ENCODE assay signal across 1 cellular context in the genomic region with DNA sequence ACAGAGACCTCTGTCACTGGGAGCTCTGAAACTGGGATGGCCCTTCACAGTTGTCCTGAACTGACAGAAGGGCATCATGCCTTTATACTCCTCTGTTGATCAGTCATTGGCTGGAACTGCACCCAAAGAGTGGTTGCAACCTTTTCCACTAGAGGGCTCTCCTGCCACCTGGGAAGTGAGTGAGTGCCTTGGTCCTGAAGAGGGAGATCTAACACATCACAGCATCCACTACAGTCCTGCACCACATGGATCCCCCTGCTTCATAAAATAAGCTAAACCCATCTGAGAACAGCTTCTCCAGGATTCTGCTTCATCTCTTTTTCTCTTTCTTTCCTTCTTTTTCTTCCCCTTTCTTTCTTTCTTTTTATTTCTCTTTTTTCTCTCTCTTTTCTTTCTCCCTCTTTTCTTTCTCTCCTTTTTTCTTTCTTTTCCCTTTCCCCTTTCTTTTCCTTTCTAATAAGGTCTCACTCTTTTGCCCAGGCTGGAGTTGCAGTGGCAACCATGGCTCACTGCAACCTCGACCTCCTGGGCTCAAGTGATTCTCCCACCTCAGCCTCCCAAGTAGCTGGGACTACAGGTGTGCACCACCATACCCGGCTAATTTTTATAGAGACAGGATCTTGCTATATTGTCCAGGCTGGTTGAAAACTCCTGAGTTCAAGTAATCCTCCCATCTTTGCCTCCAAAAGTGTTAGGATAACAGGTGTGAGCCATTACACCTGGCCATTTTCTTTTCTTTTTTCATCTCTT.
TF ChIP-seq lines count a peak whose summit lies in the region.

No MANE protein-coding gene starts in this region.

TF ChIP-seq in HEK293, 187 proteins besides CTCF, POLR2A, EP300 and RAD21 (continued from another document):
- TF ChIP-seq, protein P1, sequence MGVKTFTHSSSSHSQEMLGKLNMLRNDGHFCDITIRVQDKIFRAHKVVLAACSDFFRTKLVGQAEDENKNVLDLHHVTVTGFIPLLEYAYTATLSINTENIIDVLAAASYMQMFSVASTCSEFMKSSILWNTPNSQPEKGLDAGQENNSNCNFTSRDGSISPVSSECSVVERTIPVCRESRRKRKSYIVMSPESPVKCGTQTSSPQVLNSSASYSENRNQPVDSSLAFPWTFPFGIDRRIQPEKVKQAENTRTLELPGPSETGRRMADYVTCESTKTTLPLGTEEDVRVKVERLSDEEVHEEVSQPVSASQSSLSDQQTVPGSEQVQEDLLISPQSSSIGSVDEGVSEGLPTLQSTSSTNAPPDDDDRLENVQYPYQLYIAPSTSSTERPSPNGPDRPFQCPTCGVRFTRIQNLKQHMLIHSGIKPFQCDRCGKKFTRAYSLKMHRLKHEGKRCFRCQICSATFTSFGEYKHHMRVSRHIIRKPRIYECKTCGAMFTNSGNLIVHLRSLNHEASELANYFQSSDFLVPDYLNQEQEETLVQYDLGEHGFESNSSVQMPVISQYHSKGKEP (tag by site-specific recombination; IDR thresholded peaks at IDR 0.05) = no peak
- TF ChIP-seq, protein P2, sequence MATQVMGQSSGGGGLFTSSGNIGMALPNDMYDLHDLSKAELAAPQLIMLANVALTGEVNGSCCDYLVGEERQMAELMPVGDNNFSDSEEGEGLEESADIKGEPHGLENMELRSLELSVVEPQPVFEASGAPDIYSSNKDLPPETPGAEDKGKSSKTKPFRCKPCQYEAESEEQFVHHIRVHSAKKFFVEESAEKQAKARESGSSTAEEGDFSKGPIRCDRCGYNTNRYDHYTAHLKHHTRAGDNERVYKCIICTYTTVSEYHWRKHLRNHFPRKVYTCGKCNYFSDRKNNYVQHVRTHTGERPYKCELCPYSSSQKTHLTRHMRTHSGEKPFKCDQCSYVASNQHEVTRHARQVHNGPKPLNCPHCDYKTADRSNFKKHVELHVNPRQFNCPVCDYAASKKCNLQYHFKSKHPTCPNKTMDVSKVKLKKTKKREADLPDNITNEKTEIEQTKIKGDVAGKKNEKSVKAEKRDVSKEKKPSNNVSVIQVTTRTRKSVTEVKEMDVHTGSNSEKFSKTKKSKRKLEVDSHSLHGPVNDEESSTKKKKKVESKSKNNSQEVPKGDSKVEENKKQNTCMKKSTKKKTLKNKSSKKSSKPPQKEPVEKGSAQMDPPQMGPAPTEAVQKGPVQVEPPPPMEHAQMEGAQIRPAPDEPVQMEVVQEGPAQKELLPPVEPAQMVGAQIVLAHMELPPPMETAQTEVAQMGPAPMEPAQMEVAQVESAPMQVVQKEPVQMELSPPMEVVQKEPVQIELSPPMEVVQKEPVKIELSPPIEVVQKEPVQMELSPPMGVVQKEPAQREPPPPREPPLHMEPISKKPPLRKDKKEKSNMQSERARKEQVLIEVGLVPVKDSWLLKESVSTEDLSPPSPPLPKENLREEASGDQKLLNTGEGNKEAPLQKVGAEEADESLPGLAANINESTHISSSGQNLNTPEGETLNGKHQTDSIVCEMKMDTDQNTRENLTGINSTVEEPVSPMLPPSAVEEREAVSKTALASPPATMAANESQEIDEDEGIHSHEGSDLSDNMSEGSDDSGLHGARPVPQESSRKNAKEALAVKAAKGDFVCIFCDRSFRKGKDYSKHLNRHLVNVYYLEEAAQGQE (tag by site-specific recombination; IDR thresholded peaks at IDR 0.05) = peak; percentile 40; the same call in 1 of the 2 replicates
- TF ChIP-seq ZNF48 (tag by site-specific recombination; IDR thresholded peaks at IDR 0.05) (no peak), TRIM28 (IDR thresholded peaks at IDR 0.05; ENCODE audit: borderline replicate concordance, low read length) (peak; percentile 32; the same call in 1 of the 2 replicates), ZNF596 (tag by site-specific recombination; IDR thresholded peaks at IDR 0.05) (no peak), ZNF366 (tag by site-specific recombination; conservative IDR thresholded peaks at IDR 0.05) (peak; percentile 80), ZNF600 (tag by site-specific recombination; IDR thresholded peaks at IDR 0.05) (peak; percentile 42; the same call in 1 of the 2 replicates), SCRT2 (tag by site-specific recombination; IDR thresholded peaks at IDR 0.05) (no peak), ZNF426 (tag by site-specific recombination; IDR thresholded peaks at IDR 0.05) (no peak), ZNF37A (tag by site-specific recombination; IDR thresholded peaks at IDR 0.05) (no peak), SALL2 (tag by site-specific recombination; IDR thresholded peaks at IDR 0.05; ENCODE audit: borderline replicate concordance) (no peak), ZFHX2 (tag by site-specific recombination; conservative IDR thresholded peaks at IDR 0.05) (no peak), ZBTB7A (tag by site-specific recombination; IDR thresholded peaks at IDR 0.05; ENCODE audit: low read depth) (no peak), MYNN (tag by site-specific recombination; IDR thresholded peaks at IDR 0.05; ENCODE audit: borderline replicate concordance) (no peak), ZNF341 (tag by site-specific recombination; IDR thresholded peaks at IDR 0.05; ENCODE audit: low read depth) (no peak), OSR2 (tag by site-specific recombination; IDR thresholded peaks at IDR 0.05) (no peak), ZBTB17 (tag by site-specific recombination; IDR thresholded peaks at IDR 0.05) (peak; percentile 54), MZF1 (tag by site-specific recombination; IDR thresholded peaks at IDR 0.05; ENCODE audit: borderline replicate concordance) (no peak), ZNF654 (tag by site-specific recombination; IDR thresholded peaks at IDR 0.05; ENCODE audit: low read depth) (peak; percentile 65), ZNF184 (tag by site-specific recombination; IDR thresholded peaks at IDR 0.05) (no peak), ZNF610 (tag by site-specific recombination; IDR thresholded peaks at IDR 0.05; ENCODE audit: borderline replicate concordance) (peak; percentile 64; the same call in 1 of the 2 replicates), ZNF792 (tag by site-specific recombination; IDR thresholded peaks at IDR 0.05) (no peak), ZNF23 (tag by site-specific recombination; IDR thresholded peaks at IDR 0.05; ENCODE audit: borderline replicate concordance) (no peak)
- TF ChIP-seq, protein P3, sequence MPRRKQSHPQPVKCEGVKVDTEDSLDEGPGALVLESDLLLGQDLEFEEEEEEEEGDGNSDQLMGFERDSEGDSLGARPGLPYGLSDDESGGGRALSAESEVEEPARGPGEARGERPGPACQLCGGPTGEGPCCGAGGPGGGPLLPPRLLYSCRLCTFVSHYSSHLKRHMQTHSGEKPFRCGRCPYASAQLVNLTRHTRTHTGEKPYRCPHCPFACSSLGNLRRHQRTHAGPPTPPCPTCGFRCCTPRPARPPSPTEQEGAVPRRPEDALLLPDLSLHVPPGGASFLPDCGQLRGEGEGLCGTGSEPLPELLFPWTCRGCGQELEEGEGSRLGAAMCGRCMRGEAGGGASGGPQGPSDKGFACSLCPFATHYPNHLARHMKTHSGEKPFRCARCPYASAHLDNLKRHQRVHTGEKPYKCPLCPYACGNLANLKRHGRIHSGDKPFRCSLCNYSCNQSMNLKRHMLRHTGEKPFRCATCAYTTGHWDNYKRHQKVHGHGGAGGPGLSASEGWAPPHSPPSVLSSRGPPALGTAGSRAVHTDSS (tag by site-specific recombination; IDR thresholded peaks at IDR 0.05) = no peak
- TF ChIP-seq, protein P4, sequence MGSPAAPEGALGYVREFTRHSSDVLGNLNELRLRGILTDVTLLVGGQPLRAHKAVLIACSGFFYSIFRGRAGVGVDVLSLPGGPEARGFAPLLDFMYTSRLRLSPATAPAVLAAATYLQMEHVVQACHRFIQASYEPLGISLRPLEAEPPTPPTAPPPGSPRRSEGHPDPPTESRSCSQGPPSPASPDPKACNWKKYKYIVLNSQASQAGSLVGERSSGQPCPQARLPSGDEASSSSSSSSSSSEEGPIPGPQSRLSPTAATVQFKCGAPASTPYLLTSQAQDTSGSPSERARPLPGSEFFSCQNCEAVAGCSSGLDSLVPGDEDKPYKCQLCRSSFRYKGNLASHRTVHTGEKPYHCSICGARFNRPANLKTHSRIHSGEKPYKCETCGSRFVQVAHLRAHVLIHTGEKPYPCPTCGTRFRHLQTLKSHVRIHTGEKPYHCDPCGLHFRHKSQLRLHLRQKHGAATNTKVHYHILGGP (tag by site-specific recombination; IDR thresholded peaks at IDR 0.05) = no peak
- TF ChIP-seq, protein P5, sequence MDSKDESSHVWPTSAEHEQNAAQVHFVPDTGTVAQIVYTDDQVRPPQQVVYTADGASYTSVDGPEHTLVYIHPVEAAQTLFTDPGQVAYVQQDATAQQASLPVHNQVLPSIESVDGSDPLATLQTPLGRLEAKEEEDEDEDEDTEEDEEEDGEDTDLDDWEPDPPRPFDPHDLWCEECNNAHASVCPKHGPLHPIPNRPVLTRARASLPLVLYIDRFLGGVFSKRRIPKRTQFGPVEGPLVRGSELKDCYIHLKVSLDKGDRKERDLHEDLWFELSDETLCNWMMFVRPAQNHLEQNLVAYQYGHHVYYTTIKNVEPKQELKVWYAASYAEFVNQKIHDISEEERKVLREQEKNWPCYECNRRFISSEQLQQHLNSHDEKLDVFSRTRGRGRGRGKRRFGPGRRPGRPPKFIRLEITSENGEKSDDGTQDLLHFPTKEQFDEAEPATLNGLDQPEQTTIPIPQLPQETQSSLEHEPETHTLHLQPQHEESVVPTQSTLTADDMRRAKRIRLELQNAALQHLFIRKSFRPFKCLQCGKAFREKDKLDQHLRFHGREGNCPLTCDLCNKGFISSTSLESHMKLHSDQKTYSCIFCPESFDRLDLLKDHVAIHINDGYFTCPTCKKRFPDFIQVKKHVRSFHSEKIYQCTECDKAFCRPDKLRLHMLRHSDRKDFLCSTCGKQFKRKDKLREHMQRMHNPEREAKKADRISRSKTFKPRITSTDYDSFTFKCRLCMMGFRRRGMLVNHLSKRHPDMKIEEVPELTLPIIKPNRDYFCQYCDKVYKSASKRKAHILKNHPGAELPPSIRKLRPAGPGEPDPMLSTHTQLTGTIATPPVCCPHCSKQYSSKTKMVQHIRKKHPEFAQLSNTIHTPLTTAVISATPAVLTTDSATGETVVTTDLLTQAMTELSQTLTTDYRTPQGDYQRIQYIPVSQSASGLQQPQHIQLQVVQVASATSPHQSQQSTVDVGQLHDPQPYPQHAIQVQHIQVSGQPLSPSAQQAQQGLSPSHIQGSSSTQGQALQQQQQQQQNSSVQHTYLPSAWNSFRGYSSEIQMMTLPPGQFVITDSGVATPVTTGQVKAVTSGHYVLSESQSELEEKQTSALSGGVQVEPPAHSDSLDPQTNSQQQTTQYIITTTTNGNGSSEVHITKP (tag by site-specific recombination; IDR thresholded peaks at IDR 0.05) = peak; percentile 95
- TF ChIP-seq, protein P6, sequence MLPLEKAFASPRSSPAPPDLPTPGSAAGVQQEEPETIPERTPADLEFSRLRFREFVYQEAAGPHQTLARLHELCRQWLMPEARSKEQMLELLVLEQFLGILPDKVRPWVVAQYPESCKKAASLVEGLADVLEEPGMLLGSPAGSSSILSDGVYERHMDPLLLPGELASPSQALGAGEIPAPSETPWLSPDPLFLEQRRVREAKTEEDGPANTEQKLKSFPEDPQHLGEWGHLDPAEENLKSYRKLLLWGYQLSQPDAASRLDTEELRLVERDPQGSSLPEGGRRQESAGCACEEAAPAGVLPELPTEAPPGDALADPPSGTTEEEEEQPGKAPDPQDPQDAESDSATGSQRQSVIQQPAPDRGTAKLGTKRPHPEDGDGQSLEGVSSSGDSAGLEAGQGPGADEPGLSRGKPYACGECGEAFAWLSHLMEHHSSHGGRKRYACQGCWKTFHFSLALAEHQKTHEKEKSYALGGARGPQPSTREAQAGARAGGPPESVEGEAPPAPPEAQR (tag by site-specific recombination; IDR thresholded peaks at IDR 0.05) = no peak
- TF ChIP-seq, protein P7, sequence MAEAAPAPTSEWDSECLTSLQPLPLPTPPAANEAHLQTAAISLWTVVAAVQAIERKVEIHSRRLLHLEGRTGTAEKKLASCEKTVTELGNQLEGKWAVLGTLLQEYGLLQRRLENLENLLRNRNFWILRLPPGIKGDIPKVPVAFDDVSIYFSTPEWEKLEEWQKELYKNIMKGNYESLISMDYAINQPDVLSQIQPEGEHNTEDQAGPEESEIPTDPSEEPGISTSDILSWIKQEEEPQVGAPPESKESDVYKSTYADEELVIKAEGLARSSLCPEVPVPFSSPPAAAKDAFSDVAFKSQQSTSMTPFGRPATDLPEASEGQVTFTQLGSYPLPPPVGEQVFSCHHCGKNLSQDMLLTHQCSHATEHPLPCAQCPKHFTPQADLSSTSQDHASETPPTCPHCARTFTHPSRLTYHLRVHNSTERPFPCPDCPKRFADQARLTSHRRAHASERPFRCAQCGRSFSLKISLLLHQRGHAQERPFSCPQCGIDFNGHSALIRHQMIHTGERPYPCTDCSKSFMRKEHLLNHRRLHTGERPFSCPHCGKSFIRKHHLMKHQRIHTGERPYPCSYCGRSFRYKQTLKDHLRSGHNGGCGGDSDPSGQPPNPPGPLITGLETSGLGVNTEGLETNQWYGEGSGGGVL (tag by site-specific recombination; IDR thresholded peaks at IDR 0.05) = no peak
- TF ChIP-seq, protein P8, sequence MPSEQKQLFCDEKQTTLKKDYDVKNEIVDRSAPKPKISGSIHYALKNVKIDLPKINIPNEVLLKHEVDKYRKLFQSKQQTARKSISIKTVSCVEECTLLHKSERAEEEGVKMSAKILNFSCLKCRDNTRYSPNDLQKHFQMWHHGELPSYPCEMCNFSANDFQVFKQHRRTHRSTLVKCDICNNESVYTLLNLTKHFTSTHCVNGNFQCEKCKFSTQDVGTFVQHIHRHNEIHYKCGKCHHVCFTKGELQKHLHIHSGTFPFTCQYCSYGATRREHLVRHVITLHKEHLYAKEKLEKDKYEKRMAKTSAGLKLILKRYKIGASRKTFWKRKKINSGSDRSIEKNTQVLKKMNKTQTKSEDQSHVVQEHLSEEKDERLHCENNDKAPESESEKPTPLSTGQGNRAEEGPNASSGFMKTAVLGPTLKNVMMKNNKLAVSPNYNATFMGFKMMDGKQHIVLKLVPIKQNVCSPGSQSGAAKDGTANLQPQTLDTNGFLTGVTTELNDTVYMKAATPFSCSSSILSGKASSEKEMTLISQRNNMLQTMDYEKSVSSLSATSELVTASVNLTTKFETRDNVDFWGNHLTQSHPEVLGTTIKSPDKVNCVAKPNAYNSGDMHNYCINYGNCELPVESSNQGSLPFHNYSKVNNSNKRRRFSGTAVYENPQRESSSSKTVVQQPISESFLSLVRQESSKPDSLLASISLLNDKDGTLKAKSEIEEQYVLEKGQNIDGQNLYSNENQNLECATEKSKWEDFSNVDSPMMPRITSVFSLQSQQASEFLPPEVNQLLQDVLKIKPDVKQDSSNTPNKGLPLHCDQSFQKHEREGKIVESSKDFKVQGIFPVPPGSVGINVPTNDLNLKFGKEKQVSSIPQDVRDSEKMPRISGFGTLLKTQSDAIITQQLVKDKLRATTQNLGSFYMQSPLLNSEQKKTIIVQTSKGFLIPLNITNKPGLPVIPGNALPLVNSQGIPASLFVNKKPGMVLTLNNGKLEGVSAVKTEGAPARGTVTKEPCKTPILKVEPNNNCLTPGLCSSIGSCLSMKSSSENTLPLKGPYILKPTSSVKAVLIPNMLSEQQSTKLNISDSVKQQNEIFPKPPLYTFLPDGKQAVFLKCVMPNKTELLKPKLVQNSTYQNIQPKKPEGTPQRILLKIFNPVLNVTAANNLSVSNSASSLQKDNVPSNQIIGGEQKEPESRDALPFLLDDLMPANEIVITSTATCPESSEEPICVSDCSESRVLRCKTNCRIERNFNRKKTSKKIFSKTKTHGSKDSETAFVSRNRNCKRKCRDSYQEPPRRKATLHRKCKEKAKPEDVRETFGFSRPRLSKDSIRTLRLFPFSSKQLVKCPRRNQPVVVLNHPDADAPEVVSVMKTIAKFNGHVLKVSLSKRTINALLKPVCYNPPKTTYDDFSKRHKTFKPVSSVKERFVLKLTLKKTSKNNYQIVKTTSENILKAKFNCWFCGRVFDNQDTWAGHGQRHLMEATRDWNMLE (tag by site-specific recombination; conservative IDR thresholded peaks at IDR 0.05; ENCODE audit: low read depth) = 0 out of 2 replicates have a peak, but pooled peaks have one; percentile 14
TF ChIP-seq in HEK293: peak in this region for 19.
